Comparison of ENCODE assay signal across 29 cellular contexts in the genomic region with DNA sequence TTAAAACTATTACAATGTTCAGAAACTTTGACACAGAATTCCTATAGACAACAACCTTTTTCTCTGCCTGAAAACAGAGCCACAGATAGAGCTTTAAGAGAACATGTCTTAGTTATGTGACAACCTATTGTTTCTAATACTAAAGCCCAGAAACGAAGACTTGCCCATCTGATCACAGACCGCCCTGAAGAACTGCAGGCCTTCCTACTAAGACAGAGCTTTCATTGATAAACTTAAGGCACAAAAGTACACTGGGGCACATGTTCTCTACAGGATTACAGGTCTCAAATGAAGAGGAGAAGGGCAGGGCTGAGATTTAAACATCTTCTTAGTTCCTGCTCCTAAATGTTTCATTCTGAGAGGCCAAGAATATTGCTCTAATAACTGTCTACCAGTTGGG.
"Had no signal": no experiment of that assay in that cellular context is flagged by ENCODE, and none has a peak within 500 bp of the region (broad histone marks: within the 10 kb centered on the region; RNA-seq: fewer than 3 reads in every experiment).

No MANE protein-coding gene starts in this region.

- H3K27me3 Mint-ChIP-seq: effector memory CD8-positive, alpha-beta T cell; naive B cell; natural killer cell treated with Interleukin-12 subunit alpha and Interleukin-12 subunit beta and Interleukin-15 and Interleukin-18, amount 100 ng/mL, for 72 hours; type B pancreatic cell had no signal

- H3K27me3 ChIP-seq: esophagus squamous epithelium, gastroesophageal sphincter, heart left ventricle, hepatocyte, pancreas, testis, tibial artery, uterus had no signal

- H2AFZ ChIP-seq: hepatocyte had no signal

- H3K4me3 Mint-ChIP-seq: effector memory CD8-positive, alpha-beta T cell; mesothelial cell of epicardium; naive B cell; natural killer cell treated with Interleukin-12 subunit alpha and Interleukin-12 subunit beta and Interleukin-15 and Interleukin-18, amount 100 ng/mL, for 72 hours; stimulated activated effector memory CD8-positive, alpha-beta T cell treated with anti-CD3 and anti-CD28 coated beads, Interleukin-12 subunit alpha, Interleukin-12 subunit beta, amount 100 ng/mL, for 72 hours; type B pancreatic cell had no signal

- H3K27ac Mint-ChIP-seq: effector memory CD8-positive, alpha-beta T cell; mesothelial cell of epicardium; naive B cell; natural killer cell treated with Interleukin-12 subunit alpha and Interleukin-12 subunit beta and Interleukin-15 and Interleukin-18, amount 100 ng/mL, for 72 hours; stimulated activated effector memory CD8-positive, alpha-beta T cell treated with anti-CD3 and anti-CD28 coated beads, Interleukin-12 subunit alpha, Interleukin-12 subunit beta, amount 100 ng/mL, for 72 hours; type B pancreatic cell had no signal

- H3K27ac ChIP-seq: esophagus squamous epithelium, gastroesophageal sphincter, heart left ventricle, hepatocyte, pancreas, testis, tibial artery, uterus had no signal

- H3K79me2 ChIP-seq: hepatocyte had no signal

- H3K36me3 ChIP-seq: esophagus squamous epithelium, gastroesophageal sphincter, heart left ventricle, pancreas, tibial artery, uterus had no signal

- H3K4me1 Mint-ChIP-seq: naive B cell; stimulated activated effector memory CD8-positive, alpha-beta T cell treated with anti-CD3 and anti-CD28 coated beads, Interleukin-12 subunit alpha, Interleukin-12 subunit beta, amount 100 ng/mL, for 72 hours had no signal

- H3K4me2 ChIP-seq: hepatocyte had no signal

- H3K9me3 Mint-ChIP-seq: effector memory CD8-positive, alpha-beta T cell; naive B cell; natural killer cell treated with Interleukin-12 subunit alpha and Interleukin-12 subunit beta and Interleukin-15 and Interleukin-18, amount 100 ng/mL, for 72 hours; stimulated activated effector memory CD8-positive, alpha-beta T cell treated with anti-CD3 and anti-CD28 coated beads, Interleukin-12 subunit alpha, Interleukin-12 subunit beta, amount 100 ng/mL, for 72 hours; type B pancreatic cell had no signal

- H3K9me3 ChIP-seq: esophagus squamous epithelium, gastroesophageal sphincter, heart left ventricle, mucosa of descending colon, pancreas, testis, tibial artery, uterus had no signal

- H3K36me3 Mint-ChIP-seq: mesothelial cell of epicardium; naive B cell; natural killer cell treated with Interleukin-12 subunit alpha and Interleukin-12 subunit beta and Interleukin-15 and Interleukin-18, amount 100 ng/mL, for 72 hours; stimulated activated effector memory CD8-positive, alpha-beta T cell treated with anti-CD3 and anti-CD28 coated beads, Interleukin-12 subunit alpha, Interleukin-12 subunit beta, amount 100 ng/mL, for 72 hours; type B pancreatic cell had no signal

- H3K4me3 ChIP-seq: esophagus squamous epithelium, gastroesophageal sphincter, heart left ventricle, hepatocyte, lung, mucosa of descending colon, pancreas, testis, tibial artery, uterus had no signal

- ATAC-seq: effector memory CD8-positive, alpha-beta T cell; gastroesophageal sphincter; heart left ventricle; left lobe of liver; mucosa of descending colon; natural killer cell treated with Interleukin-12 subunit alpha and Interleukin-12 subunit beta and Interleukin-15 and Interleukin-18, amount 100 ng/mL, for 72 hours; pancreas; sciatic nerve; stimulated activated effector memory CD8-positive, alpha-beta T cell treated with anti-CD3 and anti-CD28 coated beads, Interleukin-12 subunit alpha, Interleukin-12 subunit beta, amount 100 ng/mL, for 72 hours had no signal

- H3K4me1 ChIP-seq: gastroesophageal sphincter, heart left ventricle, testis, tibial artery, uterus had no signal

- DNase-seq: cerebellar nuclear complex; cortex of kidney; effector memory CD8-positive, alpha-beta T cell; erythroblast; esophagus squamous epithelium; foreskin fibroblast; heart left ventricle; kidney; mesenchymal stem cell; mucosa of descending colon; naive B cell; occipital lobe; pancreas; stimulated activated CD4-positive, alpha-beta T cell treated with anti-CD3 and anti-CD28 coated beads, Interleukin-2, amount 100 ng/mL, for 24 hours; stimulated activated CD4-positive, alpha-beta T cell treated with anti-CD3 and anti-CD28 coated beads, Interleukin-4, amount 100 ng/mL, for 24 hours; stimulated activated naive CD4-positive, alpha-beta T cell treated with Interleukin-2 at 50 U/mL for 16 hours; substantia nigra; testis; tibial artery; uterus had no signal
